Comparison of ENCODE assay signal across 13 cellular contexts in the genomic region with DNA sequence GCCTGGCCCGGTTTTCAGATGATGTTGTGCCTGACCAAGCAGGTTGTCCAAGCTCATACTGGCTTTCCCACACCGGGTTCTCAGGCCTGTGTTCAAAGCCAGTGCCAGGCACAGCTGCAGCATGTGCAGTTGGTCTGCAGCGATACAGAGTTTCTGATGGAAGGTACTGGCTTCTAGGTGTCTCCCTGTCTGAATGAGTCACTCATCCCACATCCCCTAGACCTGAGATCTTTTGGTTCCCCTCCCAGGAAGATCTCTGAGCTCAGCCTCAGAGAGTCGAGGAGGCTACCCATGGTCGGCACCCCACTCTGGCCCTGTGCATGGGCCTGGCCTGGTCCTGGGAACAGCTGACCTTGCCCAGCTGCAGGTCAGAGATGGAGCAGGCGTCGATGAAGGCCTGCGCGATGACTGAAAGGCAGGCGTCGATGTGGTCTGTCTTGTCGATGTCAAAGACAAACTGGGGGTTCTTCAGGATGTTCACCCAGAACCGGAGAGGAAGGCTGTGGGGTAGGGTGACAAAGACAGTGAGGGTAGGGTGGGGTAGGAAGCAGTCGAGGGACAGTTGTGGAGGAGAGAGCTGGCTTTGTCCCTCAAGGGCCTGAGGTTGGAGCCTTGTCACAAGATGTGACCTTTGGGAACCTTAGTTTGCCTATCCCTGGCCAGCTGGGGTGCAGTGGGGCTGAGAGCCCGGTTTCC. TPM values are rescaled to one million over a fixed set of nuclear protein-coding genes. Genes with fewer than 3 reads are reported as not detected.
DNase-seq lines count a peak whose midpoint lies in the region; ATAC-seq, FAIRE-seq and TF ChIP-seq lines count a peak whose summit lies in the region.
"Had no signal": no experiment of that assay in that cellular context is flagged by ENCODE, and none has a peak within 500 bp of the region (broad histone marks: within the 10 kb centered on the region; RNA-seq: fewer than 3 reads in every experiment).

No MANE protein-coding gene starts in this region.

- H3K36me3 Mint-ChIP-seq in T-cell = peaks cover 4% of the 10 kb centered on the region
- no peaks in the 10 kb centered on the region for H3K36me3 Mint-ChIP-seq in stimulated activated naive B cell treated with anti-CD40 and anti-IgM and Interleukin-4, amounts not matched to agents 10 μg/mL and 1 μg/mL and 100 μg/mL, for 72 hours

- WGBS in right cardiac atrium = 78% methylated on average over 15 of the region's 15 CpGs

- no peak for TF ChIP-seq POLR2A in H54 (IDR thresholded peaks at IDR 0.05; ENCODE audit: low read depth, low read length)

- peaks cover 6 to 30% (median 22%) of the 10 kb centered on the region in 3 donors for H3K4me1 Mint-ChIP-seq in T-cell
- peaks cover 25 to 36% of the 10 kb centered on the region in 2 donors for H3K4me1 Mint-ChIP-seq in stimulated activated naive B cell treated with anti-CD40 and anti-IgM and Interleukin-4, amounts not matched to agents 10 μg/mL and 1 μg/mL and 100 μg/mL, for 72 hours

- POLR2A ChIA-PET in T-cell (lab: Charles Lee) = no interaction called here

- CTCF ChIA-PET in T-cell (lab: Charles Lee) = interaction anchor here in 1 of 2 donors (0.9 kb wide), 1 partner anchor 38 kb away, joined by 3 read pairs; no protein-coding TSS in a partner anchor

- H3K27me3 ChIP-seq in right cardiac atrium (ENCODE audit: control insufficient read depth, insufficient read depth) = no peaks in the 10 kb centered on the region

- H3K4me3 ChIP-seq in right cardiac atrium (ENCODE audit: low read length) = no peak overlapping the region

- FAIRE-seq in H54 (lab: Jason Lieb, UNC) = no peak
- FAIRE-seq: G401.6 had no signal

- peaks cover 0 to 2% of the 10 kb centered on the region in 2 donors for H3K27me3 Mint-ChIP-seq in T-cell
- H3K27me3 Mint-ChIP-seq in stimulated activated naive B cell treated with anti-CD40 and anti-IgM and Interleukin-4, amounts not matched to agents 10 μg/mL and 1 μg/mL and 100 μg/mL, for 72 hours = peaks cover 13 to 37% of the 10 kb centered on the region in 2 donors

- peak in 2 of 4 experiments; percentile 36 to 48 for ATAC-seq in T-cell (replicated peaks in 1 of 4)
- ATAC-seq in right cardiac atrium = no peak
- ATAC-seq in stimulated activated naive B cell treated with anti-CD40 and anti-IgM and Interleukin-4, amounts not matched to agents 10 μg/mL and 1 μg/mL and 100 μg/mL, for 72 hours (replicated peaks) = peak in 1 of 2 donors; percentile 24
- ATAC-seq: left lobe of liver had no signal

- H3K9me3 Mint-ChIP-seq in T-cell = no peaks in the 10 kb centered on the region
- H3K9me3 Mint-ChIP-seq in stimulated activated naive B cell treated with anti-CD40 and anti-IgM and Interleukin-4, amounts not matched to agents 10 μg/mL and 1 μg/mL and 100 μg/mL, for 72 hours = no peaks in the 10 kb centered on the region

- intact Hi-C loops in right cardiac atrium (cut with DNase I) = loop anchor here in 3 of 4 donors (5.0 to 10.0 kb wide), 3 partner anchors 39 to 63 kb away; no protein-coding TSS in a partner anchor

- DNase-seq in H54 (ENCODE audit: insufficient read length, low spot score) (peak; percentile 49), T-cell (peak in 3 of 34 experiments; percentile 11 to 24 (median 19)), right cardiac atrium (peak; percentile 17 to 56 (median 40)), SKM-1 (lab: John Stamatoyannopoulos, UW; ENCODE audit: unreplicated experiment) (no peak), NCI-H524 treated with DMSO at 0.1 percent for 48 hours (lab: John Stamatoyannopoulos, UW) (no peak), NCI-H1105 (lab: John Stamatoyannopoulos, UW) (no peak)
- DNase-seq in stimulated activated naive B cell treated with anti-CD40 and anti-IgM and Interleukin-4, amounts not matched to agents 10 μg/mL and 1 μg/mL and 100 μg/mL, for 72 hours = no peak
- DNase-seq in stimulated activated CD4-positive, alpha-beta T cell treated with anti-CD3 and anti-CD28 coated beads, Interleukin-4, amount 100 ng/mL, for 4 hours = no peak
- DNase-seq: Kasumi-1; NCI-H69; stimulated activated naive CD4-positive, alpha-beta T cell treated with Interleukin-2 at 50 U/mL for 16 hours had no signal

- H3K4me3 Mint-ChIP-seq in T-cell = no peak overlapping the region
- H3K4me3 Mint-ChIP-seq in stimulated activated naive B cell treated with anti-CD40 and anti-IgM and Interleukin-4, amounts not matched to agents 10 μg/mL and 1 μg/mL and 100 μg/mL, for 72 hours = no peak overlapping the region

- no peaks in the 10 kb centered on the region for H3K9me3 ChIP-seq in right cardiac atrium (ENCODE audit: control insufficient read depth, low read length)

- H3K4me1 ChIP-seq in right cardiac atrium (ENCODE audit: control insufficient read depth, insufficient read depth, low read length) = peaks cover 23% of the 10 kb centered on the region

- H3K27ac Mint-ChIP-seq in T-cell = peak overlapping the region; percentile 17 to 73
- H3K27ac Mint-ChIP-seq in stimulated activated naive B cell treated with anti-CD40 and anti-IgM and Interleukin-4, amounts not matched to agents 10 μg/mL and 1 μg/mL and 100 μg/mL, for 72 hours = peak overlapping the region; percentile 78

- H3K27ac ChIP-seq in right cardiac atrium (ENCODE audit: low read length) = peak overlapping the region; percentile 37

RNA-seq across cellular contexts. Expression of gene H1-8, which starts 15.2 kb away (rescaled TPM):
- not detected for total RNA-seq in T-cell
- total RNA-seq in right cardiac atrium = not detected
- polyA plus RNA-seq in right cardiac atrium = not detected
- total RNA-seq: left lobe of liver had no signal

RNA-seq across cellular contexts. Expression of gene RHO, which starts 29.8 kb away (rescaled TPM):
- under 1 TPM in 2 of 5 donors, not detected in 3; 0.09 to 0.10 TPM for total RNA-seq in T-cell
- not detected for total RNA-seq in right cardiac atrium
- not detected for polyA plus RNA-seq in right cardiac atrium
- total RNA-seq: left lobe of liver had no signal

RNA-seq across cellular contexts. Expression of gene PLXND1, which starts 48.3 kb away (rescaled TPM):
- total RNA-seq in T-cell = 10 to 100 TPM; 13.6 to 53.3 (median 44.9) TPM
- 100 to 1,000 TPM in 1 of 4 donors, 10 to 100 TPM in 3; 75.4 to 102 (median 84.1) TPM for total RNA-seq in right cardiac atrium
- polyA plus RNA-seq in right cardiac atrium = 89.4 TPM

Comparison
In these comparisons a context has a peak if more than half of its experiments do, and no peak if none do; other contexts are left out.
1. DNase-seq: peak in H54 (single experiment) and right cardiac atrium (3 of 3); none in stimulated activated naive B cell treated with anti-CD40 and anti-IgM and Interleukin-4, amounts not matched to agents 10 μg/mL and 1 μg/mL and 100 μg/mL, for 72 hours (single experiment), SKM-1 (single experiment), NCI-H524 treated with DMSO at 0.1 percent for 48 hours (single experiment), NCI-H1105 (single experiment) and stimulated activated CD4-positive, alpha-beta T cell treated with anti-CD3 and anti-CD28 coated beads, Interleukin-4, amount 100 ng/mL, for 4 hours (0 of 2).